ENCODE assay signal across 8 cellular contexts in the genomic region with DNA sequence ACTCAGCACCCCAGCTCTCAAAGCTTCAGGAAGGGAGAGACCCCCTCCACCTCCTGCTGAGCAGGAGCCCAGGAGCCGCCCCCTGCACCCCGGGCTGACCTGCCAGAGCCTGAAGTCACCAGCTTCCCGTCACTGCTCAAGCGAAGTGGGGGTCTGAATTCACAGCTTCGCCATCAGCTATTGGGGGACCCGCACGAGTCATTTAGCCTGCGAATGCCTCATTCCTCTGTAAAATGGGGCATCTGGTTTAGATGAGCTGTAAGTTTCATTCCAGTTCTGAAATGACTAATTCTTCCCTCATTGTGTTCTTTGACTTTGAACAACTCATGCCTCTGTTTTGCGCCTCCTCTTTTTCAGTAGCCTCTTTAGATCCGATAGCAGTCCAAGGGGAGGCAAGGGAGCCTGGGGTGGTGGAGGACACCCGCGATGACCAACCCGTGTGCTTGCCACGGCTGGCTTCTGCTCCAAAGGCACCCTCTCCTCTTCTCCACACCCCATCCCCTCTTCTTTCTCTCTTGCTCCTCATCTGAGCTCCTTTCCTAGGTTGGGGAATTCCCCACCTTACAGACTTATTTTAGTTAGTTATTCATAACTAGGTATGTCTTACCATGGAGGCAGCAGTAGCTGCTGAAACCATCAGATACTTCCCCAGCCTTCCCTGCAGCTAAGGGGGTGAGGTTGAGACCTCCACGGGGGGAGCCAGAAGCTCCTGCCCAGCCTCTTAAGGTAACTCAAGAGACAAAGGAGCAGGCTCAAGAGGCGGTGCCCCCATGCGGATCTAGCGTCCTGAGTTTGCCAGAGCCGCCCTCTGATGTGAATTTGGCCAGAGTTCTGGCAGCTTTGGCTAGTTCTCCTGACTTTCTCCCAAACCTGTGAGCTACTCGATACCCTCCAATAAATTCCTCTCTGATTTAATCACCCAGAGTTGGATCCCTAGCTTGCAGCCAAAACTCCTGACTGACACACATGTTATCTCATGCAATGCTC. TPM values are rescaled to one million over a fixed set of nuclear protein-coding genes. Genes with fewer than 3 reads are reported as not detected.
DNase-seq lines count a peak whose midpoint lies in the region; ATAC-seq lines count a peak whose summit lies in the region.

No MANE protein-coding gene starts in this region.

- POLR2A ChIA-PET in activated CD4-positive, alpha-beta memory T cell treated with anti-CD3 and anti-CD28 coated beads, Interleukin-2, amount 10 ng/mL, durations not matched to agents 7 days and 5 days (lab: Charles Lee) = interaction anchor here (0.9 to 3.6 kb wide), 9 partner anchors 10 to 78 kb away, joined by 3 to 29 read pairs (median 4); a partner anchor contains a TSS

- ATAC-seq in GM18861 (IDR thresholded peaks at IDR 0.05; ENCODE audit: unreplicated experiment) (peak; percentile 40), HG02981 (IDR thresholded peaks at IDR 0.05; ENCODE audit: unreplicated experiment) (peak; percentile 47)

- H3K36me3 Mint-ChIP-seq in activated CD4-positive, alpha-beta memory T cell treated with anti-CD3 and anti-CD28 coated beads, Interleukin-2, amount 10 ng/mL, durations not matched to agents 7 days and 5 days (ENCODE audit: low read depth) = no peaks in the 10 kb centered on the region

- DNase-seq in activated CD4-positive, alpha-beta memory T cell treated with anti-CD3 and anti-CD28 coated beads, Interleukin-2, amount 10 ng/mL, durations not matched to agents 7 days and 5 days = peak; percentile 59
- peak; percentile 76 for DNase-seq in kidney tubule cell (ENCODE audit: low spot score)
- DNase-seq in NCI-H510A (lab: John Stamatoyannopoulos, UW) = no peak
- no peak for DNase-seq in SHP77 treated with DMSO at 0.1 percent for 48 hours (lab: John Stamatoyannopoulos, UW)
- no peak for DNase-seq in midbrain (lab: John Stamatoyannopoulos, UW)
- DNase-seq in NK-92 treated with Interleukin-12 subunit alpha and Interleukin-12 subunit beta, amount 100 ng/mL, for 24 hours (lab: John Stamatoyannopoulos, UW) = no peak

- peak overlapping the region; percentile 56 for H3K27ac Mint-ChIP-seq in activated CD4-positive, alpha-beta memory T cell treated with anti-CD3 and anti-CD28 coated beads, Interleukin-2, amount 10 ng/mL, durations not matched to agents 7 days and 5 days

- H3K4me1 Mint-ChIP-seq in activated CD4-positive, alpha-beta memory T cell treated with anti-CD3 and anti-CD28 coated beads, Interleukin-2, amount 10 ng/mL, durations not matched to agents 7 days and 5 days = peaks cover 66% of the 10 kb centered on the region

- CTCF ChIA-PET in activated CD4-positive, alpha-beta memory T cell treated with anti-CD3 and anti-CD28 coated beads, Interleukin-2, amount 10 ng/mL, durations not matched to agents 7 days and 5 days (lab: Charles Lee) = interaction anchor here (0.9 to 3.3 kb wide), 9 partner anchors 14 to 269 kb away, joined by 3 to 15 read pairs (median 5); a partner anchor contains a TSS

- H3K9me3 Mint-ChIP-seq in activated CD4-positive, alpha-beta memory T cell treated with anti-CD3 and anti-CD28 coated beads, Interleukin-2, amount 10 ng/mL, durations not matched to agents 7 days and 5 days = no peaks in the 10 kb centered on the region

- peak overlapping the region; percentile 30 for H3K4me3 Mint-ChIP-seq in activated CD4-positive, alpha-beta memory T cell treated with anti-CD3 and anti-CD28 coated beads, Interleukin-2, amount 10 ng/mL, durations not matched to agents 7 days and 5 days

- H3K27me3 Mint-ChIP-seq in activated CD4-positive, alpha-beta memory T cell treated with anti-CD3 and anti-CD28 coated beads, Interleukin-2, amount 10 ng/mL, durations not matched to agents 7 days and 5 days = peaks cover 27% of the 10 kb centered on the region

RNA-seq across cellular contexts. Expression of a gene that starts 47.7 kb away (rescaled TPM):
- 100 to 1,000 TPM; 155 to 157 TPM for total RNA-seq in activated CD4-positive, alpha-beta memory T cell treated with anti-CD3 and anti-CD28 coated beads, Interleukin-2, amount 10 ng/mL, durations not matched to agents 7 days and 5 days

Comparison
In these comparisons a context has a peak if more than half of its experiments do, and no peak if none do; other contexts are left out.
1. DNase-seq: peak in activated CD4-positive, alpha-beta memory T cell treated with anti-CD3 and anti-CD28 coated beads, Interleukin-2, amount 10 ng/mL, durations not matched to agents 7 days and 5 days (single experiment) and kidney tubule cell (single experiment); none in NCI-H510A (single experiment), SHP77 treated with DMSO at 0.1 percent for 48 hours (single experiment), midbrain (single experiment) and NK-92 treated with Interleukin-12 subunit alpha and Interleukin-12 subunit beta, amount 100 ng/mL, for 24 hours (single experiment).